Comparison of ENCODE assay signal across 8 cellular contexts in genomic region chr3:186259612-186260383, GRCh38.
DNase-seq lines count a peak whose midpoint lies in the region; ATAC-seq and TF ChIP-seq lines count a peak whose summit lies in the region.

No MANE protein-coding gene starts in this region.

- H3K27me3 Mint-ChIP-seq in stimulated activated naive B cell treated with anti-CD40 and anti-IgM and Interleukin-4, amounts not matched to agents 10 μg/mL and 1 μg/mL and 100 μg/mL, for 72 hours = peaks cover 11 to 15% of the 10 kb centered on the region in 2 donors

- H3K4me3 ChIP-seq in AG09309 (ENCODE audit: control insufficient read depth, low read depth, low read length) (no peak overlapping the region), epithelial cell of esophagus (ENCODE audit: low read length) (no peak overlapping the region)

- H3K27ac Mint-ChIP-seq in stimulated activated naive B cell treated with anti-CD40 and anti-IgM and Interleukin-4, amounts not matched to agents 10 μg/mL and 1 μg/mL and 100 μg/mL, for 72 hours = peak overlapping the region; percentile 89

- no peak overlapping the region for H3K4me3 Mint-ChIP-seq in stimulated activated naive B cell treated with anti-CD40 and anti-IgM and Interleukin-4, amounts not matched to agents 10 μg/mL and 1 μg/mL and 100 μg/mL, for 72 hours

- no peaks in the 10 kb centered on the region for H3K9me3 Mint-ChIP-seq in stimulated activated naive B cell treated with anti-CD40 and anti-IgM and Interleukin-4, amounts not matched to agents 10 μg/mL and 1 μg/mL and 100 μg/mL, for 72 hours

- peaks cover 35 to 49% of the 10 kb centered on the region in 2 donors for H3K4me1 Mint-ChIP-seq in stimulated activated naive B cell treated with anti-CD40 and anti-IgM and Interleukin-4, amounts not matched to agents 10 μg/mL and 1 μg/mL and 100 μg/mL, for 72 hours

- no peaks in the 10 kb centered on the region for H3K36me3 Mint-ChIP-seq in stimulated activated naive B cell treated with anti-CD40 and anti-IgM and Interleukin-4, amounts not matched to agents 10 μg/mL and 1 μg/mL and 100 μg/mL, for 72 hours

- TF ChIP-seq CTCF in AG09309 (IDR thresholded peaks at IDR 0.05; ENCODE audit: control insufficient read depth, insufficient read depth, low read depth, low read length, missing control alignments) (peak; percentile 96), epithelial cell of esophagus (IDR thresholded peaks at IDR 0.05; ENCODE audit: insufficient read depth, low read depth, low read length, missing control alignments) (peak; percentile 73)

- ATAC-seq in GM18520 (IDR thresholded peaks at IDR 0.05; ENCODE audit: unreplicated experiment) = peak; percentile 52
- ATAC-seq in HG03280 (IDR thresholded peaks at IDR 0.05; ENCODE audit: unreplicated experiment) = peak; percentile 64
- peak; percentile 67 to 73 for ATAC-seq in stimulated activated naive B cell treated with anti-CD40 and anti-IgM and Interleukin-4, amounts not matched to agents 10 μg/mL and 1 μg/mL and 100 μg/mL, for 72 hours (replicated peaks)

- DNase-seq in AG09309 (ENCODE audit: low read depth) = peak; percentile 5
- peak; percentile 63 to 67 for DNase-seq in NOMO-1 (lab: John Stamatoyannopoulos, UW; ENCODE audit: unreplicated experiment in 2 of 2)
- peak; percentile 28 for DNase-seq in activated CD8-positive, alpha-beta memory T cell treated with anti-CD3 and anti-CD28 coated beads, Interleukin-2, amount 50 U/mL, for 24 hours (ENCODE audit: extremely low read depth)
- peak; percentile 83 for DNase-seq in epithelial cell of esophagus (ENCODE audit: low read depth)
- DNase-seq in myocyte (ENCODE audit: low read depth) = peak; percentile 54
- peak; percentile 66 for DNase-seq in stimulated activated naive B cell treated with anti-CD40 and anti-IgM and Interleukin-4, amounts not matched to agents 10 μg/mL and 1 μg/mL and 100 μg/mL, for 72 hours

Comparison
In these comparisons a context has a peak if more than half of its experiments do, and no peak if none do; other contexts are left out.
1. DNase-seq: peak in every context shown above with its lines; median percentile 83 in epithelial cell of esophagus; 66 in stimulated activated naive B cell treated with anti-CD40 and anti-IgM and Interleukin-4, amounts not matched to agents 10 μg/mL and 1 μg/mL and 100 μg/mL, for 72 hours; 65 in NOMO-1; 54 in myocyte; 28 in activated CD8-positive, alpha-beta memory T cell treated with anti-CD3 and anti-CD28 coated beads, Interleukin-2, amount 50 U/mL, for 24 hours; 5 in AG09309.